Comparison of ENCODE assay signal across 22 cellular contexts in the genomic region with DNA sequence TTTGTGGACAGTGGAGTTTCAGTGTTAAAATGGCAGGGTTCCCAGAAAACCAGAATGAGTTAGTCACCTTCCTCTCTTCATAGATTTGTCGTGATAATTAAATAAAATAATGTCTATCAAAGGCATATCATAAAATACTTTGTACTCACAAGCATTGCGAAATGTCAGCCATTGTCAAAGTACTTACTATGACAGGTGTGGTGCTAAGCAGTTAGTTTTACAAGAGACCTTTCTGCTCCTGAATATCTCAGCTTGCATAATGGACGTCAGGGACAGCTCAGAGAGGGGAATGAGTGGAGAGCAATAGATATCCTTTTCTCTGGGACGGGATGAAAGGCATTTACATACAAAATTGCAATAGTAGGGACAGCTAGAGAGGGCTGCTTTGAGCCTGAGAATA.
"Had no signal": no experiment of that assay in that cellular context is flagged by ENCODE, and none has a peak within 500 bp of the region (broad histone marks: within the 10 kb centered on the region; RNA-seq: fewer than 3 reads in every experiment).

No MANE protein-coding gene starts in this region.

- H3K27me3 ChIP-seq: adrenal gland, ascending aorta, gastroesophageal sphincter, sigmoid colon, testis, uterus had no signal

- H3K4me1 ChIP-seq: adrenal gland, ascending aorta, gastroesophageal sphincter, lower lobe of right lung, sigmoid colon, testis, uterus had no signal

- H3K36me3 ChIP-seq: adrenal gland, ascending aorta, gastroesophageal sphincter, lower lobe of right lung, sigmoid colon, uterus had no signal

- H3K4me3 ChIP-seq: adrenal gland, ascending aorta, coronary artery, gastroesophageal sphincter, lower lobe of right lung, sigmoid colon, testis, uterus had no signal

- ATAC-seq: activated CD8-positive, alpha-beta T cell treated with anti-CD3 and anti-CD28 coated beads, Interleukin-2, amount 10 ng/mL, durations not matched to agents 7 days and 5 days; activated T-helper 17 cell treated with anti-CD3 and anti-CD28 coated beads, Interleukin-2, amount 50 U/mL, for 72 hours; gastroesophageal sphincter; left lobe of liver; lower lobe of right lung; naive thymus-derived CD8-positive, alpha-beta T cell; stimulated activated naive B cell treated with anti-CD40 and anti-IgM and Interleukin-4, amounts not matched to agents 10 μg/mL and 1 μg/mL and 100 μg/mL, for 72 hours had no signal

- H3K27ac ChIP-seq: adrenal gland, ascending aorta, coronary artery, gastroesophageal sphincter, lower lobe of right lung, sigmoid colon, testis, uterus had no signal

- DNase-seq: activated CD4-positive, alpha-beta T cell treated with anti-CD3 and anti-CD28 coated beads for 1 hour; activated CD4-positive, alpha-beta T cell treated with anti-CD3 and anti-CD28 coated beads, Interleukin-2, amount 50 U/mL, for 1 hour; activated CD8-positive, alpha-beta T cell treated with anti-CD3 and anti-CD28 coated beads, Interleukin-2, amount 10 ng/mL, durations not matched to agents 7 days and 5 days; adrenal gland; head of caudate nucleus; kidney; lower lobe of right lung; naive thymus-derived CD8-positive, alpha-beta T cell; retina; sigmoid colon; stimulated activated CD4-positive, alpha-beta T cell treated with anti-CD3 and anti-CD28 coated beads, Interleukin-2, amount 100 ng/mL, for 48 hours; stimulated activated CD8-positive, alpha-beta memory T cell treated with anti-CD3 and anti-CD28 coated beads, Interleukin-4, amount 100 ng/mL, for 48 hours; stimulated activated naive B cell treated with anti-CD40 and anti-IgM and Interleukin-4, amounts not matched to agents 10 μg/mL and 1 μg/mL and 100 μg/mL, for 72 hours; T-helper 9 cell; testis; trophoblast cell; uterus had no signal

- H3K9me3 ChIP-seq: adrenal gland, ascending aorta, lower lobe of right lung, sigmoid colon, testis, uterus had no signal
